ENCODE assay signal across 28 cellular contexts in genomic region chrX:13121020-13121419, GRCh38.
DNase-seq lines count a peak whose midpoint lies in the region; ATAC-seq, FAIRE-seq and TF ChIP-seq lines count a peak whose summit lies in the region.
"Had no signal": no experiment of that assay in that cellular context is flagged by ENCODE, and none has a peak within 500 bp of the region (broad histone marks: within the 10 kb centered on the region; RNA-seq: fewer than 3 reads in every experiment).

No MANE protein-coding gene starts in this region.

- TF ChIP-seq EP300 in A549 (IDR thresholded peaks at IDR 0.05) (no peak), K562 (IDR thresholded peaks at IDR 0.05; ENCODE audit: low read length) (no peak)

- H3K4me1 ChIP-seq in A549 (peaks cover 69% of the 10 kb centered on the region), K562 (replicated peaks in 1 of 2; ENCODE audit: control insufficient read depth in 2 of 2, insufficient read depth in 2 of 2, low read length in 2 of 2) (peaks cover 0 to 8% of the 10 kb centered on the region in 2 experiments; a peak in 2 of 5 replicates), left lung (peaks cover 0 to 8% of the 10 kb centered on the region in 2 donors), foreskin keratinocyte (no peaks in the 10 kb centered on the region)

- H3K4me3 ChIP-seq in A549 (no peak overlapping the region), K562 (no peak overlapping the region), left lung (no peak overlapping the region)

- in situ Hi-C loops in K562 (cut with MboI), result no loop called here

- H3K4me3 Mint-ChIP-seq in progenitor cell of endocrine pancreas (ENCODE audit: low read depth), result no peak overlapping the region
- H3K4me3 Mint-ChIP-seq: activated CD4-positive, alpha-beta memory T cell treated with anti-CD3 and anti-CD28 coated beads for 36 hours; activated naive CD8-positive, alpha-beta T cell treated with anti-CD3 and anti-CD28 coated beads, Interleukin-2, amount 50 U/mL, for 24 hours; activated T-cell treated with anti-CD3 and anti-CD28 coated beads, Interleukin-2, amount 50 U/mL, for 72 hours; naive B cell; stimulated activated effector memory CD8-positive, alpha-beta T cell treated with anti-CD3 and anti-CD28 coated beads, Interleukin-12 subunit alpha, Interleukin-12 subunit beta, amount 100 ng/mL, for 72 hours; T-helper 2 cell treated with Interferon-gamma antibody and Interleukin-4, amounts not matched to agents 5 μg/mL and 100 μg/mL, for 36 hours had no signal

- H3K9me3 ChIP-seq in A549 (no peaks in the 10 kb centered on the region), K562 (replicated peaks; ENCODE audit: control insufficient read depth, insufficient read depth, low read depth, low read length) (no peaks in the 10 kb centered on the region), left lung (peaks cover 0 to 3% of the 10 kb centered on the region in 2 donors)

- no peaks in the 10 kb centered on the region for H3K9me1 ChIP-seq in K562 (ENCODE audit: control insufficient read depth, insufficient read depth, low read length)

- ATAC-seq in A549 (no peak), K562 (no peak), left lung (peak; percentile 27), foreskin keratinocyte (no peak)
- ATAC-seq: activated naive CD8-positive, alpha-beta T cell treated with anti-CD3 and anti-CD28 coated beads, Interleukin-2, amount 50 U/mL, for 24 hours; activated T-cell treated with anti-CD3 and anti-CD28 coated beads, Interleukin-2, amount 50 U/mL, for 72 hours; stimulated activated effector memory CD8-positive, alpha-beta T cell treated with anti-CD3 and anti-CD28 coated beads, Interleukin-12 subunit alpha, Interleukin-12 subunit beta, amount 100 ng/mL, for 72 hours had no signal

- H3K9ac ChIP-seq in K562 (ENCODE audit: insufficient read depth in 1 of 2, low read depth in 2 of 2, low read length in 2 of 2), result no peak overlapping the region
- H3K9ac ChIP-seq: KMS-11 had no signal

- no TSS peak for BruUV-seq in K562 (replicated peaks; lab: Mats Ljungman, UMichigan)

- no peak for TF ChIP-seq CTCF in A549 (IDR thresholded peaks at IDR 0.05)
- TF ChIP-seq CTCF in K562 (IDR thresholded peaks at IDR 0.05 in 2 of 3, conservative IDR thresholded peaks at IDR 0.05 in 1 of 3; ENCODE audit: insufficient read depth in 2 of 3, low read depth in 1 of 3, low read length in 3 of 3), result no peak
- TF ChIP-seq CTCF in left lung (IDR thresholded peaks at IDR 0.05), result no peak
- TF ChIP-seq CTCF in progenitor cell of endocrine pancreas (IDR thresholded peaks at IDR 0.05; ENCODE audit: unreplicated experiment), result no peak
- TF ChIP-seq CTCF in foreskin keratinocyte (conservative IDR thresholded peaks at IDR 0.05), result no peak

- TF ChIP-seq POLR2A in A549 (IDR thresholded peaks at IDR 0.05; ENCODE audit: low read length) (no peak), K562 (conservative IDR thresholded peaks at IDR 0.05) (no peak)

- DNase-seq in A549 (ENCODE audit: low read depth in 1 of 2, low spot score in 1 of 2) (no peak), K562 (ENCODE audit: extremely low read depth in 1 of 4, low spot score in 3 of 4) (no peak), left lung (no peak), progenitor cell of endocrine pancreas (ENCODE audit: low spot score, unreplicated experiment) (no peak), foreskin keratinocyte (no peak), NCI-H524 treated with DMSO at 0.1 percent for 48 hours (lab: John Stamatoyannopoulos, UW) (no peak), GF-D8 (lab: John Stamatoyannopoulos, UW) (no peak)
- no peak for DNase-seq in effector CD4-positive, alpha-beta T cell
- DNase-seq: activated CD4-positive, alpha-beta memory T cell treated with anti-CD3 and anti-CD28 coated beads for 36 hours; activated CD4-positive, alpha-beta T cell treated with anti-CD3 and anti-CD28 coated beads for 1 hour; activated naive CD4-positive, alpha-beta T cell; activated naive CD8-positive, alpha-beta T cell treated with anti-CD3 and anti-CD28 coated beads, Interleukin-2, amount 50 U/mL, for 24 hours; activated T-cell treated with anti-CD3 and anti-CD28 coated beads, Interleukin-2, amount 50 U/mL, for 72 hours; Calu3; CD4-positive, CD25-positive, alpha-beta regulatory T cell; GOT3; midbrain; MM.1S; naive B cell; NCI-H1105 treated with DMSO at 0.1 percent for 48 hours; NCI-H2029; NCI-H526; SHP77 treated with DMSO at 0.1 percent for 48 hours had no signal

- peaks cover 20% of the 10 kb centered on the region for H3K9me3 Mint-ChIP-seq in progenitor cell of endocrine pancreas (ENCODE audit: low read depth)

- no peaks in the 10 kb centered on the region for H3K27me3 Mint-ChIP-seq in progenitor cell of endocrine pancreas
- H3K27me3 Mint-ChIP-seq: activated CD4-positive, alpha-beta memory T cell treated with anti-CD3 and anti-CD28 coated beads for 36 hours; activated naive CD8-positive, alpha-beta T cell treated with anti-CD3 and anti-CD28 coated beads, Interleukin-2, amount 50 U/mL, for 24 hours; CD4-positive, CD25-positive, alpha-beta regulatory T cell had no signal

- POLR2A ChIA-PET in A549 (lab: Yijun Ruan, JAX), result interaction anchor here (1.3 kb wide), 1 partner anchor 146 kb away, joined by 3 read pairs; the partner anchor contains the start of gene TMSB4X
- POLR2A ChIA-PET in K562 (lab: Yijun Ruan, JAX), result no interaction called here

- peak overlapping the region; percentile 86; the same call in 2 of the 3 replicates for H3K4me2 ChIP-seq in A549
- H3K4me2 ChIP-seq in K562 (ENCODE audit: insufficient read depth, low read length), result no peak overlapping the region
- H3K4me2 ChIP-seq: KMS-11 had no signal

- intact Hi-C loops in K562 (cut with micrococcal nuclease) (no loop called here), left lung (cut with DNase I) (no loop called here)

- H3K36me3 ChIP-seq in K562 (ENCODE audit: control insufficient read depth, insufficient read depth, low read length) (no peaks in the 10 kb centered on the region), left lung (no peaks in the 10 kb centered on the region)

- H4K20me1 ChIP-seq in K562 (replicated peaks; ENCODE audit: control insufficient read depth, insufficient read depth, low read length), result no peaks in the 10 kb centered on the region

- H3K27ac ChIP-seq in A549 (peak overlapping the region; percentile 87 to 94), K562 (ENCODE audit: extremely low read depth, low read depth, low read length) (no peak overlapping the region), left lung (peak overlapping the region; percentile 33 to 51), foreskin keratinocyte (no peak overlapping the region)
- H3K27ac ChIP-seq: KMS-11 had no signal

- no peaks in the 10 kb centered on the region for H3K79me2 ChIP-seq in K562 (ENCODE audit: control insufficient read depth, insufficient read depth, low read length)

- no peak for FAIRE-seq in A549 (lab: Jason Lieb, UNC)
- FAIRE-seq in K562 (lab: Jason Lieb, UNC), result no peak
- FAIRE-seq: HTR-8/SVneo, urothelium cell line had no signal

- H3K27me3 ChIP-seq in K562 (ENCODE audit: control insufficient read depth in 2 of 2, insufficient read depth in 2 of 2, low read length in 2 of 2) (no peaks in the 10 kb centered on the region), left lung (no peaks in the 10 kb centered on the region), foreskin keratinocyte (no peaks in the 10 kb centered on the region)

- peaks cover 10% of the 10 kb centered on the region for H3K4me1 Mint-ChIP-seq in progenitor cell of endocrine pancreas (ENCODE audit: low read depth)

- H2AFZ ChIP-seq in K562 (ENCODE audit: low read depth, low read length), result 0 out of 2 replicates have a peak overlapping the region, but pooled peaks have one; percentile 8

- TF ChIP-seq RAD21 in A549 (conservative IDR thresholded peaks at IDR 0.05 in 1 of 2, IDR thresholded peaks at IDR 0.05 in 1 of 2) (no peak), K562 (CRISPR knock-in tag; conservative IDR thresholded peaks at IDR 0.05 in 1 of 2, IDR thresholded peaks at IDR 0.05 in 1 of 2) (no peak)

- H3K27ac Mint-ChIP-seq in progenitor cell of endocrine pancreas, result peak overlapping the region; percentile 52
- H3K27ac Mint-ChIP-seq: activated CD4-positive, alpha-beta memory T cell treated with anti-CD3 and anti-CD28 coated beads for 36 hours; activated naive CD8-positive, alpha-beta T cell treated with anti-CD3 and anti-CD28 coated beads, Interleukin-2, amount 50 U/mL, for 24 hours; activated T-cell treated with anti-CD3 and anti-CD28 coated beads, Interleukin-2, amount 50 U/mL, for 72 hours; CD4-positive, CD25-positive, alpha-beta regulatory T cell; stimulated activated effector memory CD8-positive, alpha-beta T cell treated with anti-CD3 and anti-CD28 coated beads, Interleukin-12 subunit alpha, Interleukin-12 subunit beta, amount 100 ng/mL, for 72 hours; T-helper 2 cell treated with Interferon-gamma antibody and Interleukin-4, amounts not matched to agents 5 μg/mL and 100 μg/mL, for 36 hours had no signal

- CTCF ChIA-PET in A549 (lab: Yijun Ruan, JAX) (interaction anchor here (0.7 to 1.2 kb wide), 2 partner anchors 16 to 525 kb away, joined by 3 to 8 read pairs; no protein-coding TSS in a partner anchor), K562 (lab: Yijun Ruan, JAX; ENCODE audit: low intra/inter-chr PET ratio) (no interaction called here)

- H3K36me3 Mint-ChIP-seq in progenitor cell of endocrine pancreas (ENCODE audit: insufficient read depth), result no peaks in the 10 kb centered on the region
- H3K36me3 Mint-ChIP-seq: CD4-positive, CD25-positive, alpha-beta regulatory T cell; stimulated activated effector memory CD8-positive, alpha-beta T cell treated with anti-CD3 and anti-CD28 coated beads, Interleukin-12 subunit alpha, Interleukin-12 subunit beta, amount 100 ng/mL, for 72 hours had no signal

TF ChIP-seq in A549, 52 proteins besides CTCF, POLR2A, EP300 and RAD21 (continues in another document):
- no peak for TF ChIP-seq E2F6 (IDR thresholded peaks at IDR 0.05; ENCODE audit: borderline replicate concordance, low read depth)
- no peak for TF ChIP-seq PHF8 (IDR thresholded peaks at IDR 0.05; ENCODE audit: borderline replicate concordance, low read depth)
- no peak for TF ChIP-seq CBX8 (IDR thresholded peaks at IDR 0.05)
- TF ChIP-seq JUNB (IDR thresholded peaks at IDR 0.05), result no peak

TF ChIP-seq in K562, 482 proteins besides CTCF, POLR2A, EP300 and RAD21 (continues in another document):
- TF ChIP-seq ARHGAP35 (IDR thresholded peaks at IDR 0.05; ENCODE audit: partially characterized antibody), result no peak
- no peak for TF ChIP-seq E2F5 (CRISPR knock-in tag; IDR thresholded peaks at IDR 0.05)
- TF ChIP-seq CBX3 (IDR thresholded peaks at IDR 0.05; ENCODE audit: borderline replicate concordance in 1 of 2, low read length in 2 of 2), result no peak
- no peak for TF ChIP-seq HDAC2 (IDR thresholded peaks at IDR 0.05)
- TF ChIP-seq SAFB2 (IDR thresholded peaks at IDR 0.05; ENCODE audit: borderline replicate concordance, low read depth, low read length, severe bottlenecking), result no peak
- TF ChIP-seq MAZ (CRISPR knock-in tag; conservative IDR thresholded peaks at IDR 0.05 in 1 of 2, IDR thresholded peaks at IDR 0.05 in 1 of 2), result no peak

Comparison
In these comparisons a context has a peak if more than half of its experiments do, and no peak if none do; other contexts are left out.
1. H3K27ac ChIP-seq: peak in A549 (2 of 2) and left lung (2 of 2); none in K562 (single experiment) and foreskin keratinocyte (single experiment).